ENCODE assay signal across 16 cellular contexts in the genomic region with DNA sequence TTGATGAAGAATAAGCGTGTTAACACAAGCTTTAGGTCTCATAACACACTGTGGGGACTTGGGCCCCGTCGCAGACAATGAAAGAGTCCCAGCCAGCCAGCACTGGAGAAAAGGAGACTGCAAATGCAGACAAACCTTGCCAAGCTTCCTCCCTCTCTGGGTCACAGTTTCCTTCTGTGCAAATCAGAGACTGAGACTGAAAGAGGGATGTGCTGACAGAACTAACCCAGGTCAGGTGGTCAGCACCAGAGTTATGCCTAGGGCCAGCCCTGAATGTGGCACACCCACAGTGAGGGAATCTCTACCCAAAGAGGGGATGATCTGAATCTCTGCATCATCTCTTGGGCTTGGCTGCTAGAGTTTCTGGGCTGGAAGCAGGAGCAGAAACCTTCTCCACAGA.
DNase-seq lines count a peak whose midpoint lies in the region; ATAC-seq, FAIRE-seq and TF ChIP-seq lines count a peak whose summit lies in the region.
"Had no signal": no experiment of that assay in that cellular context is flagged by ENCODE, and none has a peak within 500 bp of the region (broad histone marks: within the 10 kb centered on the region; RNA-seq: fewer than 3 reads in every experiment).

No MANE protein-coding gene starts in this region.

- H3K36me3 ChIP-seq in OCI-LY3 (replicated peaks; ENCODE audit: low read depth, low read length) (no peaks in the 10 kb centered on the region), BE2C (no peaks in the 10 kb centered on the region)

- H2AFZ ChIP-seq in OCI-LY3 (ENCODE audit: low read depth, low read length): peak overlapping the region; percentile 61; the same call in 1 of the 2 replicates
- H2AFZ ChIP-seq: GM23338 had no signal

- no peak for TF ChIP-seq POLR2A in GM12892 (IDR thresholded peaks at IDR 0.05; ENCODE audit: low read depth, low read length)

- H3K9ac ChIP-seq in OCI-LY3 (ENCODE audit: low read length): peak overlapping the region; percentile 55

- no peaks in the 10 kb centered on the region for H3K27me3 ChIP-seq in OCI-LY3 (ENCODE audit: low read depth, low read length)
- H3K27me3 ChIP-seq in BE2C: no peaks in the 10 kb centered on the region

- no peaks in the 10 kb centered on the region for H3K79me2 ChIP-seq in OCI-LY3 (ENCODE audit: low read length)

- H3K27ac Mint-ChIP-seq in stimulated activated memory B cell treated with anti-CD40 and anti-IgM and Interleukin-4, amounts not matched to agents 10 μg/mL and 1 μg/mL and 100 μg/mL, for 72 hours: no peak overlapping the region
- H3K27ac Mint-ChIP-seq in chondrocyte (ENCODE audit: unreplicated experiment): no peak overlapping the region
- H3K27ac Mint-ChIP-seq: B cell; CD4-positive, alpha-beta memory T cell; GM23338 had no signal

- H3K9me3 ChIP-seq in OCI-LY3 (ENCODE audit: insufficient read depth, low read length) (no peaks in the 10 kb centered on the region), BE2C (no peaks in the 10 kb centered on the region)

- peak overlapping the region; percentile 78 for H3K27ac ChIP-seq in OCI-LY3 (ENCODE audit: low read length)
- H3K27ac ChIP-seq: C4-2B had no signal

- FAIRE-seq in GM12892 (lab: Jason Lieb, UNC) (peak; percentile 78), urothelium cell line (lab: Jason Lieb, UNC) (no peak)

- no peaks in the 10 kb centered on the region for H3K9me3 Mint-ChIP-seq in stimulated activated memory B cell treated with anti-CD40 and anti-IgM and Interleukin-4, amounts not matched to agents 10 μg/mL and 1 μg/mL and 100 μg/mL, for 72 hours
- peaks cover 16% of the 10 kb centered on the region for H3K9me3 Mint-ChIP-seq in chondrocyte (ENCODE audit: low read depth)
- H3K9me3 Mint-ChIP-seq: CD4-positive, alpha-beta memory T cell; GM23338 had no signal

- H3K4me3 Mint-ChIP-seq in stimulated activated memory B cell treated with anti-CD40 and anti-IgM and Interleukin-4, amounts not matched to agents 10 μg/mL and 1 μg/mL and 100 μg/mL, for 72 hours: no peak overlapping the region
- no peak overlapping the region for H3K4me3 Mint-ChIP-seq in chondrocyte (ENCODE audit: unreplicated experiment)
- H3K4me3 Mint-ChIP-seq: B cell; CD4-positive, alpha-beta memory T cell; GM23338 had no signal

- H3K4me3 ChIP-seq in OCI-LY3 (ENCODE audit: low read length): no peak overlapping the region
- no peak overlapping the region for H3K4me3 ChIP-seq in BE2C (ENCODE audit: low read depth, low read length)
- H3K4me3 ChIP-seq: GM23338 had no signal

- no peaks in the 10 kb centered on the region for H4K20me1 ChIP-seq in OCI-LY3 (ENCODE audit: insufficient read depth, low read length)

- DNase-seq in GM12892 (ENCODE audit: insufficient read length) (no peak), islet precursor cell (peak; percentile 55), urothelium cell line (ENCODE audit: low spot score) (no peak), BE2C (no peak), chondrocyte (ENCODE audit: low spot score) (no peak)
- DNase-seq: ACHN; CD4-positive, alpha-beta memory T cell; DMS79; H7; IMR-90 had no signal

- H3K4me1 ChIP-seq in OCI-LY3 (ENCODE audit: low read length): peaks cover 62% of the 10 kb centered on the region
- peaks cover 4% of the 10 kb centered on the region; the same call in 1 of the 2 replicates for H3K4me1 ChIP-seq in BE2C

- H3K4me2 ChIP-seq in OCI-LY3 (ENCODE audit: low read length): peak overlapping the region; percentile 60
- H3K4me2 ChIP-seq: GM23338 had no signal

- peaks cover 16% of the 10 kb centered on the region for H3K4me1 Mint-ChIP-seq in stimulated activated memory B cell treated with anti-CD40 and anti-IgM and Interleukin-4, amounts not matched to agents 10 μg/mL and 1 μg/mL and 100 μg/mL, for 72 hours
- no peaks in the 10 kb centered on the region for H3K4me1 Mint-ChIP-seq in chondrocyte (ENCODE audit: low read depth)

- TF ChIP-seq CTCF in OCI-LY3 (IDR thresholded peaks at IDR 0.05; ENCODE audit: low read depth, low read length) (no peak), BE2C (IDR thresholded peaks at IDR 0.05; ENCODE audit: low read depth, low read length) (no peak), chondrocyte (IDR thresholded peaks at IDR 0.05) (no peak)

- H3K36me3 Mint-ChIP-seq in stimulated activated memory B cell treated with anti-CD40 and anti-IgM and Interleukin-4, amounts not matched to agents 10 μg/mL and 1 μg/mL and 100 μg/mL, for 72 hours: no peaks in the 10 kb centered on the region
- no peaks in the 10 kb centered on the region for H3K36me3 Mint-ChIP-seq in chondrocyte (ENCODE audit: low read depth)
- H3K36me3 Mint-ChIP-seq: CD4-positive, alpha-beta memory T cell had no signal

- peaks cover 25% of the 10 kb centered on the region for H3K27me3 Mint-ChIP-seq in stimulated activated memory B cell treated with anti-CD40 and anti-IgM and Interleukin-4, amounts not matched to agents 10 μg/mL and 1 μg/mL and 100 μg/mL, for 72 hours
- H3K27me3 Mint-ChIP-seq in chondrocyte (ENCODE audit: low read depth): no peaks in the 10 kb centered on the region

- ATAC-seq in stimulated activated memory B cell treated with anti-CD40 and anti-IgM and Interleukin-4, amounts not matched to agents 10 μg/mL and 1 μg/mL and 100 μg/mL, for 72 hours: peak; percentile 10
- no peak for ATAC-seq in HG03095 (IDR thresholded peaks at IDR 0.05; ENCODE audit: unreplicated experiment)
- ATAC-seq: GM23338 had no signal
